15 cellular contexts compared by ENCODE assay signal in genomic region chr11:79243412-79244174, GRCh38.
DNase-seq lines count a peak whose midpoint lies in the region; ATAC-seq and TF ChIP-seq lines count a peak whose summit lies in the region.
"Had no signal": no experiment of that assay in that cellular context is flagged by ENCODE, and none has a peak within 500 bp of the region (broad histone marks: within the 10 kb centered on the region; RNA-seq: fewer than 3 reads in every experiment).

No MANE protein-coding gene starts in this region.

- H3K9me3 Mint-ChIP-seq in endothelial cell (ENCODE audit: unreplicated experiment) = no peaks in the 10 kb centered on the region
- H3K9me3 Mint-ChIP-seq: activated CD4-positive, alpha-beta memory T cell treated with anti-CD3 and anti-CD28 coated beads for 36 hours; activated T-cell treated with anti-CD3 and anti-CD28 coated beads, Interleukin-2, amount 50 U/mL, for 72 hours had no signal

- peak overlapping the region; percentile 32; the same call in 1 of the 2 replicates for H3K9ac ChIP-seq in GM23248

- H3K27ac ChIP-seq in GM23248 (peak overlapping the region; percentile 61), gastrocnemius medialis (peak overlapping the region in 3 of 4 donors; percentile 25 to 54 (median 42))

- no peaks in the 10 kb centered on the region for H3K27me3 ChIP-seq in GM23248 (replicated peaks; ENCODE audit: insufficient read depth)
- H3K27me3 ChIP-seq in gastrocnemius medialis = no peaks in the 10 kb centered on the region
- H3K27me3 ChIP-seq: tibial nerve had no signal

- H2AFZ ChIP-seq in GM23248 = no peak overlapping the region

- peaks cover 17% of the 10 kb centered on the region for H3F3A ChIP-seq in GM23248 (ENCODE audit: insufficient read depth)

- ATAC-seq in gastrocnemius medialis = no peak
- ATAC-seq in HG03442 (IDR thresholded peaks at IDR 0.05; ENCODE audit: unreplicated experiment) = no peak
- ATAC-seq: activated T-cell treated with anti-CD3 and anti-CD28 coated beads, Interleukin-2, amount 50 U/mL, for 72 hours had no signal

- no peaks in the 10 kb centered on the region for H3K9me3 ChIP-seq in GM23248 (ENCODE audit: low read depth)
- no peaks in the 10 kb centered on the region for H3K9me3 ChIP-seq in gastrocnemius medialis
- H3K9me3 ChIP-seq: tibial nerve had no signal

- peaks cover 2% of the 10 kb centered on the region for H3K27me3 Mint-ChIP-seq in endothelial cell (ENCODE audit: unreplicated experiment)
- H3K27me3 Mint-ChIP-seq: activated CD4-positive, alpha-beta memory T cell treated with anti-CD3 and anti-CD28 coated beads for 36 hours had no signal

- peaks cover 8% of the 10 kb centered on the region for H3K4me1 Mint-ChIP-seq in endothelial cell (ENCODE audit: unreplicated experiment)

- peak overlapping the region; percentile 19 for H3K4me2 ChIP-seq in GM23248 (ENCODE audit: unreplicated experiment)

- no peaks in the 10 kb centered on the region for H3K79me2 ChIP-seq in GM23248 (ENCODE audit: insufficient read depth)

- intact Hi-C loops in gastrocnemius medialis (cut with DNase I; ENCODE audit: low total_unique reads) = loop anchor here (10.0 kb wide), 1 partner anchor 191 kb away; no protein-coding TSS in a partner anchor

- in situ Hi-C loops in GM23248 (cut with MboI) (no loop called here), gastrocnemius medialis (cut with MboI; ENCODE audit: low sequenced_read_pairs in 4 of 4) (no loop called here)

- H3K27ac Mint-ChIP-seq in endothelial cell (ENCODE audit: unreplicated experiment) = no peak overlapping the region
- H3K27ac Mint-ChIP-seq: activated CD4-positive, alpha-beta memory T cell treated with anti-CD3 and anti-CD28 coated beads for 36 hours; activated T-cell treated with anti-CD3 and anti-CD28 coated beads, Interleukin-2, amount 50 U/mL, for 72 hours had no signal

- 78% methylated on average over 16 of the region's 16 CpGs for WGBS in GM23248 (ENCODE audit: low coverage in 1 of 2, low lambda C conversion rate in 2 of 2, missing lambda C conversion rate in 2 of 2), 2 experiments

- no peaks in the 10 kb centered on the region for H4K20me1 ChIP-seq in GM23248 (ENCODE audit: insufficient read depth)

- no peak overlapping the region for H3K4me3 Mint-ChIP-seq in endothelial cell (ENCODE audit: unreplicated experiment)
- H3K4me3 Mint-ChIP-seq: activated CD4-positive, alpha-beta memory T cell treated with anti-CD3 and anti-CD28 coated beads for 36 hours; activated T-cell treated with anti-CD3 and anti-CD28 coated beads, Interleukin-2, amount 50 U/mL, for 72 hours had no signal

- H3K36me3 ChIP-seq in GM23248 (ENCODE audit: low read depth) (no peaks in the 10 kb centered on the region), gastrocnemius medialis (no peaks in the 10 kb centered on the region)
- H3K36me3 ChIP-seq: tibial nerve had no signal

- H3K9me2 ChIP-seq in GM23248 (ENCODE audit: insufficient read depth) = no peaks in the 10 kb centered on the region

- TF ChIP-seq CTCF in gastrocnemius medialis (IDR thresholded peaks at IDR 0.05 in 4 of 5, conservative IDR thresholded peaks at IDR 0.05 in 1 of 5) = no peak
- no peak for TF ChIP-seq CTCF in endothelial cell (IDR thresholded peaks at IDR 0.05; ENCODE audit: unreplicated experiment)

- H3K36me3 Mint-ChIP-seq in endothelial cell (ENCODE audit: low read depth, unreplicated experiment) = no peaks in the 10 kb centered on the region
- H3K36me3 Mint-ChIP-seq: activated CD4-positive, alpha-beta memory T cell treated with anti-CD3 and anti-CD28 coated beads for 36 hours had no signal

- peaks cover 14% of the 10 kb centered on the region for H3K4me1 ChIP-seq in GM23248 (ENCODE audit: insufficient read depth)
- no peaks in the 10 kb centered on the region for H3K4me1 ChIP-seq in gastrocnemius medialis

- H3K4me3 ChIP-seq in GM23248 (no peak overlapping the region), gastrocnemius medialis (no peak overlapping the region)
- H3K4me3 ChIP-seq: tibial nerve had no signal

- no peak for TF ChIP-seq POLR2A in gastrocnemius medialis (IDR thresholded peaks at IDR 0.05)

- no peak for DNase-seq in GM23248
- peak; percentile 43 for DNase-seq in astrocyte of the hippocampus (ENCODE audit: low read depth, low spot score)
- DNase-seq in foreskin melanocyte = peak; percentile 24
- DNase-seq in gastrocnemius medialis = peak in 1 of 2 donors; percentile 21
- no peak for DNase-seq in SKM-1 (lab: John Stamatoyannopoulos, UW; ENCODE audit: unreplicated experiment)
- DNase-seq in RPMI8226 = no peak
- DNase-seq in endothelial cell (ENCODE audit: low spot score) = no peak
- DNase-seq: activated CD4-positive, alpha-beta memory T cell treated with anti-CD3 and anti-CD28 coated beads for 36 hours; activated T-cell treated with anti-CD3 and anti-CD28 coated beads, Interleukin-2, amount 50 U/mL, for 72 hours; GF-D8; KBM-7; NCI-H1105; posterior cingulate gyrus had no signal

Comparison
In these comparisons a context has a peak if more than half of its experiments do, and no peak if none do; other contexts are left out.
1. DNase-seq: peak in astrocyte of the hippocampus (single experiment) and foreskin melanocyte (single experiment); none in GM23248 (single experiment), SKM-1 (single experiment), RPMI8226 (single experiment) and endothelial cell (single experiment).